15 cellular contexts compared by ENCODE assay signal in the genomic region with DNA sequence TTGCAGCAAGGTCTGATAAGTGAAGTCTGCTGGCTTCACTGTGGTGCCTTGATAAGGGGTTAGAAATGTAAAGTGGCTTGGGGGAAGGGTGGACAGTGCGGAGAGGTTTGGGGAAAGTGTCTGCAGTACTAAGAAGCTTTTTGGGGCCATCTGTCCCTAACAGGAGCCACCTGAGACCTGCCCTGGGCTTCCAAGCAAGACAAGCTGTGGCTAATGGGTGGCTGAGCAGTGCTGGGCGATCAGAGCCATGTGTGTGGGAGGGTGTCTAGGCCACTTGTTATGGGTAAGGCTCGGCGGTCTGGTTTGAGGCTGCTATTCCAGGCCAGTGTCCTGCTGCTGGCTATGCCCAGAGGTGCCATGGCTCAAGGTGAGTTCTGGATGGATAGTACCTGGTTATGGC.
"Had no signal": no experiment of that assay in that cellular context is flagged by ENCODE, and none has a peak within 500 bp of the region (broad histone marks: within the 10 kb centered on the region; RNA-seq: fewer than 3 reads in every experiment).

No MANE protein-coding gene starts in this region.

- H3K9me3 ChIP-seq: adrenal gland, esophagus squamous epithelium, lower lobe of right lung, thyroid gland had no signal

- H3K27me3 Mint-ChIP-seq: activated naive CD4-positive, alpha-beta T cell treated with anti-CD3 and anti-CD28 coated beads, Interleukin-2, amount 50 U/mL, for 24 hours had no signal

- DNase-seq: activated effector memory CD4-positive, alpha-beta T cell treated with anti-CD3 and anti-CD28 coated beads, Interleukin-2, amount 50 U/mL, for 16 hours; activated T-cell treated with anti-CD3 and anti-CD28 coated beads, Interleukin-2, amount 50 U/mL, for 72 hours; adrenal gland; effector CD4-positive, alpha-beta T cell; esophagus squamous epithelium; lower lobe of right lung; occipital lobe; posterior cingulate gyrus; retina; stimulated activated naive CD4-positive, alpha-beta T cell treated with Interleukin-2 at 50 U/mL for 16 hours; T-cell; thyroid gland had no signal

- H3K27ac Mint-ChIP-seq: activated naive CD4-positive, alpha-beta T cell treated with anti-CD3 and anti-CD28 coated beads, Interleukin-2, amount 50 U/mL, for 24 hours; activated T-cell treated with anti-CD3 and anti-CD28 coated beads, Interleukin-2, amount 50 U/mL, for 72 hours; mesothelial cell of epicardium; nephron progenitor cell; T-cell had no signal

- H3K9me3 Mint-ChIP-seq: activated naive CD4-positive, alpha-beta T cell treated with anti-CD3 and anti-CD28 coated beads, Interleukin-2, amount 50 U/mL, for 24 hours had no signal

- H3K27me3 ChIP-seq: thyroid gland had no signal

- ATAC-seq: activated T-cell treated with anti-CD3 and anti-CD28 coated beads, Interleukin-2, amount 50 U/mL, for 72 hours; lower lobe of right lung; T-cell had no signal

- H3K36me3 ChIP-seq: adrenal gland, esophagus squamous epithelium, lower lobe of right lung, thyroid gland had no signal

- H3K4me1 ChIP-seq: adrenal gland, esophagus squamous epithelium, lower lobe of right lung, thyroid gland had no signal

- H3K27ac ChIP-seq: adrenal gland, esophagus squamous epithelium, lower lobe of right lung, thyroid gland had no signal

- H3K4me3 Mint-ChIP-seq: activated naive CD4-positive, alpha-beta T cell treated with anti-CD3 and anti-CD28 coated beads, Interleukin-2, amount 50 U/mL, for 24 hours; activated T-cell treated with anti-CD3 and anti-CD28 coated beads, Interleukin-2, amount 50 U/mL, for 72 hours; mesothelial cell of epicardium; nephron progenitor cell; T-cell had no signal

- H3K4me3 ChIP-seq: adrenal gland, esophagus squamous epithelium, lower lobe of right lung, thyroid gland had no signal

- H3K4me1 Mint-ChIP-seq: mesothelial cell of epicardium had no signal

- H3K36me3 Mint-ChIP-seq: activated naive CD4-positive, alpha-beta T cell treated with anti-CD3 and anti-CD28 coated beads, Interleukin-2, amount 50 U/mL, for 24 hours; mesothelial cell of epicardium; T-cell had no signal
